38 cellular contexts compared by ENCODE assay signal in the genomic region with DNA sequence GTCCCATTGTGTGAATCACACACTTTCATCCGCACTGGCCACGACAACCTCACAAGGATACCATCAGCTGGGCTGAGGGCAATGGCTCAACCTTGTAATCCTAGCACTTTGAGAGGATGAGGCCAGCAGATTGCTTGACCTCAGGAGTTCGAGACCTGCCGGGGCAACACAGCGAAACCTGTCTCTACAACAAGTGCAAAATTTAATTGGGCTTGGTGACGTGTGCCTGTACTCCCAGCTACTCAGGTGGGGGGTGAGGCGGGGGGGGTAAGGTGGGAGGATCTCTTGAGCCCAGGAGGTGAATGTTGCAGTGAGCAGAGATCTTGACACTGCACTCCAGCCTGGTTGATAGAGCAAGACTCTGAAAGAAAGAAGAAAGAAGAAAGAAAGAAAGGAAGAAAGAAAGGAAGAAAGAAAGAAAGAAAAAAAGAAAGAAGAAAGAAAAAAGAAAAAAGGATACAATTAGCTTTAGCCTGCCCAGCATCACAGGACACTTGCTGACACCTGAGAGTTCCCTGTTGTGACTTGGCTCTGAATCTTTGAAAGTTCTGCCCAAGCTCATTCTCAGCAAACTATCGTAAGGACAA. TPM values are rescaled to one million over a fixed set of nuclear protein-coding genes. Genes with fewer than 3 reads are reported as not detected.
"Had no signal": no experiment of that assay in that cellular context is flagged by ENCODE, and none has a peak within 500 bp of the region (broad histone marks: within the 10 kb centered on the region; RNA-seq: fewer than 3 reads in every experiment).

No MANE protein-coding gene starts in this region.

- H3K27ac ChIP-seq: Peyer's patch, RWPE1, VCaP had no signal

- DNase-seq: activated CD4-positive, alpha-beta T cell treated with anti-CD3 and anti-CD28 coated beads, Interleukin-2, amount 10 ng/mL, durations not matched to agents 24 days and 14 days; activated CD4-positive, alpha-beta T cell treated with anti-CD3 and anti-CD28 coated beads, Interleukin-2, amount 50 U/mL, for 4 hours; activated CD4-positive, CD25-positive, alpha-beta regulatory T cell; activated CD8-positive, alpha-beta T cell treated with anti-CD3 and anti-CD28 coated beads, Interleukin-2, amount 10 ng/mL, durations not matched to agents 7 days and 5 days; activated gamma-delta T cell treated with Interleukin-2 at 50 U/mL for 16 hours; activated naive CD4-positive, alpha-beta T cell treated with anti-CD3 and anti-CD28 coated beads for 36 hours; activated T-cell treated with anti-CD3 and anti-CD28 coated beads, Interleukin-2, amount 50 U/mL, for 24 hours; adrenal gland; body of pancreas; Kasumi-1; KG1; MM.1S; MV-4-11; NCI-H1092; NCI-H1436 treated with DMSO at 0.1 percent for 48 hours; NCI-H1694 treated with DMSO at 0.1 percent for 48 hours; NCI-H2029; NCI-H345; NCI-H524 treated with DMSO at 0.1 percent for 48 hours; NCI-H748 treated with DMSO at 0.1 percent for 48 hours; NK-92 treated with Interleukin-12 subunit alpha and Interleukin-12 subunit beta, amount 100 ng/mL, for 24 hours; PC-3; Peyer's patch; SIG-M5; SW 1271; T-helper 1 cell; T-helper 2 cell; T-helper 9 cell had no signal

- H3K4me1 ChIP-seq: breast epithelium had no signal

- H3K27me3 ChIP-seq: adrenal gland, body of pancreas, breast epithelium, Peyer's patch had no signal

- H3K4me3 ChIP-seq: adrenal gland, body of pancreas, breast epithelium, Peyer's patch had no signal

- H3K36me3 ChIP-seq: adrenal gland, breast epithelium, Peyer's patch had no signal

- H3K9me3 ChIP-seq: adrenal gland, body of pancreas, breast epithelium, Peyer's patch had no signal

- ATAC-seq: activated CD8-positive, alpha-beta T cell treated with anti-CD3 and anti-CD28 coated beads, Interleukin-2, amount 10 ng/mL, durations not matched to agents 7 days and 5 days; activated naive CD4-positive, alpha-beta T cell treated with anti-CD3 and anti-CD28 coated beads, Interleukin-2, amount 50 U/mL, for 72 hours; body of pancreas; PC-3; Right ventricle myocardium inferior; SK-N-SH treated with all-trans-retinoic acid at 6 μM for 48 hours had no signal

RNA-seq across cellular contexts. Expression of gene MT1E, which starts 5.2 kb away (rescaled TPM):
- total RNA-seq: NCI-H460, PC-3, SK-MEL-5 had no signal

RNA-seq across cellular contexts. Expression of gene MT1M, which starts 12.1 kb away (rescaled TPM):
- total RNA-seq: activated CD4-positive, alpha-beta T cell treated with anti-CD3 and anti-CD28 coated beads, Interleukin-2, amount 10 ng/mL, durations not matched to agents 24 days and 14 days; activated CD8-positive, alpha-beta T cell treated with anti-CD3 and anti-CD28 coated beads, Interleukin-2, amount 10 ng/mL, durations not matched to agents 7 days and 5 days; activated naive CD4-positive, alpha-beta T cell treated with anti-CD3 and anti-CD28 coated beads for 36 hours; activated naive CD4-positive, alpha-beta T cell treated with anti-CD3 and anti-CD28 coated beads, Interleukin-2, amount 50 U/mL, for 72 hours; activated T-helper 2 cell treated with anti-CD3 and anti-CD28 coated beads, Interferon-gamma antibody, Interleukin-2, Interleukin-4, amounts not matched to agents 10 μg/mL and 5 μg/mL and 100 μg/mL, durations not matched to agents 14 hours and 24 hours and 36 hours; astrocyte; NCI-H460; SK-MEL-5 had no signal

RNA-seq across cellular contexts. Expression of gene MT1A, which starts 18.1 kb away (rescaled TPM):
- total RNA-seq: activated CD8-positive, alpha-beta T cell treated with anti-CD3 and anti-CD28 coated beads, Interleukin-2, amount 10 ng/mL, durations not matched to agents 7 days and 5 days; activated naive CD4-positive, alpha-beta T cell treated with anti-CD3 and anti-CD28 coated beads for 36 hours; astrocyte; PC-3; SK-MEL-5 had no signal

RNA-seq across cellular contexts. Expression of gene MT3, which starts 31.1 kb away (rescaled TPM):
- total RNA-seq: astrocyte, body of pancreas, breast epithelium, NCI-H460, PC-3, Peyer's patch, SK-MEL-5 had no signal
